In the genomic region with DNA sequence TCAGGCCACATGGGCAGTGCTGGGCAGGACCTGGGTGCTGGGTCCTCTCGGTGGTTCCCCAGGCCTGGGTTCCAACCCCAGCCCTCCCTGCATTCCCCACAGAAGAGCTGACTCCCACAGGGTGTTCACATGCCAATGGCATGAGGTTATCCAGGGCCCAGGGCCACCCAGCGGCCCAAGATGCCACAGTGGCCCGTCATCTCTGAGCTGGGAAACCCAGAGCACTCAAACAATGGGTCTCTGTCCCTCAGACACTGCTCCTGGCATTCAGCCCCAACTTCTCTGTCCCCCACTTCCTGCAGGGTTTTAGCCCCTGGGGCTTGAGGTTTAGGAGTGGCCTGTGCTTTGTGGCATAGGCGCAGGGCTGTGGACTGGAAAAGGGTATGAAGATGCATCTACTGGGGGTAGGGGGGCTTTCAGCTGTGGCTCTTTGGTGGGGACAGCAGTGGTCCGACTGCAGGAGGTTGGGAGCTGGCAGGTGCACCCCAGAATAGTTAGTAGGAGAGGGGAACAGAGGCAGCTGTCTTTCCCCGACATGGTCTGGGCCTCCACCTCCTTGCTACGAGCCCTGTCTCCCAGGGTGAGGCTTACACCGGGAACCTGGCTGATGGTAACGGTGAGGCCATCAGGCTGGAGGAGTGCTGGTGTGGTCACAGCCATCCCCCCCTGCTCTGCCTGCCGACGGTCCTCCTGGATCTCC, we compare ENCODE assay signal across 9 cellular contexts. TPM values are rescaled to one million over a fixed set of nuclear protein-coding genes. Genes with fewer than 3 reads are reported as not detected.
DNase-seq lines count a peak whose midpoint lies in the region; ATAC-seq and FAIRE-seq lines count a peak whose summit lies in the region.
"Had no signal": no experiment of that assay in that cellular context is flagged by ENCODE, and none has a peak within 500 bp of the region (broad histone marks: within the 10 kb centered on the region; RNA-seq: fewer than 3 reads in every experiment).

No MANE protein-coding gene starts in this region.

- CTCF ChIA-PET in activated CD4-positive, alpha-beta memory T cell treated with anti-CD3 and anti-CD28 coated beads, Interleukin-2, amount 10 ng/mL, durations not matched to agents 7 days and 5 days (lab: Charles Lee) = interaction anchor here (0.9 to 9.9 kb wide), 18 partner anchors 12 to 405 kb away, joined by 3 to 157 read pairs (median 6); a partner anchor contains a TSS

- POLR2A ChIA-PET in activated CD4-positive, alpha-beta memory T cell treated with anti-CD3 and anti-CD28 coated beads, Interleukin-2, amount 10 ng/mL, durations not matched to agents 7 days and 5 days (lab: Charles Lee) = interaction anchor here (1.4 to 5.2 kb wide), 2 partner anchors 30 to 56 kb away, joined by 3 to 37 read pairs; a partner anchor contains a TSS

- peaks cover 21% of the 10 kb centered on the region for H3K4me1 Mint-ChIP-seq in activated CD4-positive, alpha-beta memory T cell treated with anti-CD3 and anti-CD28 coated beads, Interleukin-2, amount 10 ng/mL, durations not matched to agents 7 days and 5 days

- H3K27ac Mint-ChIP-seq in activated CD4-positive, alpha-beta memory T cell treated with anti-CD3 and anti-CD28 coated beads, Interleukin-2, amount 10 ng/mL, durations not matched to agents 7 days and 5 days = no peak overlapping the region

- no peaks in the 10 kb centered on the region for H3K27me3 Mint-ChIP-seq in activated CD4-positive, alpha-beta memory T cell treated with anti-CD3 and anti-CD28 coated beads, Interleukin-2, amount 10 ng/mL, durations not matched to agents 7 days and 5 days

- DNase-seq in ELR (ENCODE audit: low read depth) (peak; percentile 99), anterior cingulate cortex (lab: John Stamatoyannopoulos, UW) (peak in 41 of 58 donors; percentile 5 to 87 (median 48)), left ventricle myocardium superior (peak; percentile 61), renal cortical epithelial cell (ENCODE audit: low read depth) (peak; percentile 85), GM19240 (ENCODE audit: insufficient read length, low spot score) (no peak), GM19239 (ENCODE audit: insufficient read length, low spot score) (no peak)
- DNase-seq in activated CD4-positive, alpha-beta memory T cell treated with anti-CD3 and anti-CD28 coated beads, Interleukin-2, amount 10 ng/mL, durations not matched to agents 7 days and 5 days = no peak
- DNase-seq: Kasumi-1 had no signal

- FAIRE-seq in GM19239 (lab: Jason Lieb, UNC) = no peak

- H3K9me3 Mint-ChIP-seq in activated CD4-positive, alpha-beta memory T cell treated with anti-CD3 and anti-CD28 coated beads, Interleukin-2, amount 10 ng/mL, durations not matched to agents 7 days and 5 days = no peaks in the 10 kb centered on the region

- intact Hi-C loops in left ventricle myocardium superior (cut with micrococcal nuclease) = no loop called here

- no peaks in the 10 kb centered on the region for H3K36me3 Mint-ChIP-seq in activated CD4-positive, alpha-beta memory T cell treated with anti-CD3 and anti-CD28 coated beads, Interleukin-2, amount 10 ng/mL, durations not matched to agents 7 days and 5 days (ENCODE audit: low read depth)

- H3K4me3 Mint-ChIP-seq in activated CD4-positive, alpha-beta memory T cell treated with anti-CD3 and anti-CD28 coated beads, Interleukin-2, amount 10 ng/mL, durations not matched to agents 7 days and 5 days = no peak overlapping the region

- ATAC-seq in left ventricle myocardium superior = peak; percentile 53
- ATAC-seq in GM18519 (IDR thresholded peaks at IDR 0.05; ENCODE audit: low FRiP score, unreplicated experiment) = no peak

RNA-seq across cellular contexts. Expression of a gene that starts 1.7 kb away (rescaled TPM):
- total RNA-seq in left ventricle myocardium superior (169 TPM), renal cortical epithelial cell (59.2 and 165 TPM in 2 replicates)
- 1 to 10 TPM; 2.0 to 2.6 TPM for total RNA-seq in activated CD4-positive, alpha-beta memory T cell treated with anti-CD3 and anti-CD28 coated beads, Interleukin-2, amount 10 ng/mL, durations not matched to agents 7 days and 5 days

RNA-seq across cellular contexts. Expression of a gene that starts 11.8 kb away (rescaled TPM):
- total RNA-seq in left ventricle myocardium superior = not detected
- not detected in 2 replicates for total RNA-seq in renal cortical epithelial cell
- total RNA-seq in activated CD4-positive, alpha-beta memory T cell treated with anti-CD3 and anti-CD28 coated beads, Interleukin-2, amount 10 ng/mL, durations not matched to agents 7 days and 5 days = not detected

RNA-seq across cellular contexts. Expression of a gene that starts 15.6 kb away (rescaled TPM):
- total RNA-seq in left ventricle myocardium superior (55.8 TPM), renal cortical epithelial cell (11.5 and 13.5 TPM in 2 replicates)
- 1 to 10 TPM; 8.7 to 8.9 TPM for total RNA-seq in activated CD4-positive, alpha-beta memory T cell treated with anti-CD3 and anti-CD28 coated beads, Interleukin-2, amount 10 ng/mL, durations not matched to agents 7 days and 5 days

RNA-seq across cellular contexts. Expression of a gene that starts 18.9 kb away (rescaled TPM):
- total RNA-seq in left ventricle myocardium superior (5.2 TPM), renal cortical epithelial cell (0.17 and 0.25 TPM in 2 replicates)
- total RNA-seq in activated CD4-positive, alpha-beta memory T cell treated with anti-CD3 and anti-CD28 coated beads, Interleukin-2, amount 10 ng/mL, durations not matched to agents 7 days and 5 days = under 1 TPM; 0.03 to 0.18 TPM

RNA-seq across cellular contexts. Expression of a gene that starts 31.3 kb away (rescaled TPM):
- total RNA-seq in left ventricle myocardium superior (7.5 TPM), renal cortical epithelial cell (0.52 TPM in 1 of 2 replicates, not detected in the other)
- 100 to 1,000 TPM; 140 TPM for total RNA-seq in activated CD4-positive, alpha-beta memory T cell treated with anti-CD3 and anti-CD28 coated beads, Interleukin-2, amount 10 ng/mL, durations not matched to agents 7 days and 5 days

Comparison
In these comparisons a context has a peak if more than half of its experiments do, and no peak if none do; other contexts are left out.
1. DNase-seq: peak in ELR (single experiment), anterior cingulate cortex (41 of 58), left ventricle myocardium superior (single experiment) and renal cortical epithelial cell (single experiment); none in GM19240 (single experiment), activated CD4-positive, alpha-beta memory T cell treated with anti-CD3 and anti-CD28 coated beads, Interleukin-2, amount 10 ng/mL, durations not matched to agents 7 days and 5 days (single experiment) and GM19239 (single experiment).
2. RNA of a gene that starts 1.7 kb away (total RNA-seq): 169 TPM in left ventricle myocardium superior (single experiment) and 59.2 to 165 TPM in renal cortical epithelial cell; 2.0 to 2.6 TPM in activated CD4-positive, alpha-beta memory T cell treated with anti-CD3 and anti-CD28 coated beads, Interleukin-2, amount 10 ng/mL, durations not matched to agents 7 days and 5 days; every median in the first group is over 10 times any median in the second.